Comparison of ENCODE assay signal across 1 cellular context in the genomic region with DNA sequence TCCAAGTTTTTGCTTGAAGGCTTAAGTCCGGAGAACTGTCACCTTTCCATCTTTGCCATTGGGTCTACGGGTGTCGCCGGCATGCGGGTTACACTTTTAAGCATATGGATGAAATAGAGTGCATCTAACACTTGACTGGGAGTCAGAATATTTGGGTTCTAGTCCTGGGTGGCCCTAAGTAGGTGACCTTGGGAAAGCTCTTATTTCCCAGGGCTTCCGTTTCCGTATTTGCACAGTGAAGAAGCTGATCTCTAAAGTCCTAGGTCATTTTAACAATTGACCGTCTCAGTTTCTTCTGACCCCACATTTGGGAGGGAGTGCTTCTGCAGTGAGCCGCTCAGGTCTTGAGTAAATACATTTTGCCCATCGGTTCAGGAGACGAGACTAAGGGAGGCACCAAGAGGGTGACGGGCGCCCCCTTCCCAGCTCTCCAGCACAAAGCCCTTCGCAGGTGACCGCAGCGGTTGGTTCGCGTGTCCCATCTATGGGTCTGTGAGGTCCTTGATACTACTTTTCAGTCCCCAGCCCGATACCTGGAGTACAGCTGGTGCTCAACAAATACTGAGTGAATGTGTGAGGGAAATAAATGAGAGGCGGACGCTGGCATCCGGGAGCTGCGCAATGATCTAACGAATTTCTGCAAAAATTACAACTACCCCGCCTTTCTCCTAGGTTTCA.
TF ChIP-seq lines count a peak whose summit lies in the region.

No MANE protein-coding gene starts in this region.

TF ChIP-seq in IMR-90, 13 proteins besides CTCF, POLR2A, EP300 and RAD21 (continued from another document):
- TF ChIP-seq, protein P1, sequence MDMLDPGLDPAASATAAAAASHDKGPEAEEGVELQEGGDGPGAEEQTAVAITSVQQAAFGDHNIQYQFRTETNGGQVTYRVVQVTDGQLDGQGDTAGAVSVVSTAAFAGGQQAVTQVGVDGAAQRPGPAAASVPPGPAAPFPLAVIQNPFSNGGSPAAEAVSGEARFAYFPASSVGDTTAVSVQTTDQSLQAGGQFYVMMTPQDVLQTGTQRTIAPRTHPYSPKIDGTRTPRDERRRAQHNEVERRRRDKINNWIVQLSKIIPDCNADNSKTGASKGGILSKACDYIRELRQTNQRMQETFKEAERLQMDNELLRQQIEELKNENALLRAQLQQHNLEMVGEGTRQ (IDR thresholded peaks at IDR 0.05; ENCODE audit: low read depth, low read length), result no peak
- TF ChIP-seq RCOR1 (IDR thresholded peaks at IDR 0.05; ENCODE audit: insufficient replicate concordance, low read length) (no peak), MAFK (IDR thresholded peaks at IDR 0.05; ENCODE audit: low read depth, low read length) (no peak), NFE2L2 (IDR thresholded peaks at IDR 0.05; ENCODE audit: low read depth, low read length) (no peak), SMC3 (IDR thresholded peaks at IDR 0.05; ENCODE audit: low read depth, low read length) (no peak; the same call in 1 of the 2 replicates), MXI1 (IDR thresholded peaks at IDR 0.05; ENCODE audit: borderline replicate concordance, low read depth, low read length) (no peak), BHLHE40 (IDR thresholded peaks at IDR 0.05; ENCODE audit: low read depth, low read length) (no peak)
TF ChIP-seq in IMR-90: peak in this region for 0.
